Comparison of ENCODE assay signal across 11 cellular contexts in genomic region chr6:52919511-52919910, GRCh38. TPM values are rescaled to one million over a fixed set of nuclear protein-coding genes. Genes with fewer than 3 reads are reported as not detected.
DNase-seq lines count a peak whose midpoint lies in the region; ATAC-seq and TF ChIP-seq lines count a peak whose summit lies in the region.
"Not testable (repeated sequence)": the region's sequence is repeated elsewhere in the genome, so short reads cannot be mapped to it uniquely, and the experiment has no call there.
"Had no signal": no experiment of that assay in that cellular context is flagged by ENCODE, and none has a peak within 500 bp of the region (broad histone marks: within the 10 kb centered on the region; RNA-seq: fewer than 3 reads in every experiment).

No MANE protein-coding gene starts in this region.

- TF ChIP-seq RAD21 in liver (IDR thresholded peaks at IDR 0.05): peak in 1 of 2 donors; percentile 5

- H3K36me3 Mint-ChIP-seq in Caco-2 (ENCODE audit: insufficient read depth, unreplicated experiment); endothelial cell (ENCODE audit: low read depth, unreplicated experiment): not testable (repeated sequence)

- ATAC-seq in foreskin keratinocyte: peak; percentile 20

- not testable (repeated sequence) for H3K9ac ChIP-seq in liver (ENCODE audit: low read depth in 1 of 2, low read length in 2 of 2)

- peak overlapping the region; percentile 23 for H3K27ac Mint-ChIP-seq in Caco-2 (ENCODE audit: unreplicated experiment)
- peak overlapping the region; percentile 77 for H3K27ac Mint-ChIP-seq in endothelial cell (ENCODE audit: unreplicated experiment)

- peaks cover 44% of the 10 kb centered on the region for H3K4me1 Mint-ChIP-seq in Caco-2 (ENCODE audit: low read depth, unreplicated experiment)
- peaks cover 29% of the 10 kb centered on the region for H3K4me1 Mint-ChIP-seq in endothelial cell (ENCODE audit: unreplicated experiment)

- H3K36me3 ChIP-seq in Caco-2 (ENCODE audit: control insufficient read depth, insufficient read depth, low read length); liver (ENCODE audit: control insufficient read depth in 4 of 4, insufficient read depth in 3 of 4, low read depth in 1 of 4, low read length in 3 of 4): not testable (repeated sequence)

- not testable (repeated sequence) for H3K27me3 Mint-ChIP-seq in Caco-2 (ENCODE audit: insufficient read depth, unreplicated experiment); endothelial cell (ENCODE audit: unreplicated experiment)

- DNase-seq in Caco-2: peak in 1 of 2 experiments; percentile 55
- DNase-seq in MV-4-11 (lab: John Stamatoyannopoulos, UW): peak; percentile 39
- peak; percentile 52 for DNase-seq in amniotic epithelial cell (ENCODE audit: low read depth)
- DNase-seq in endothelial cell (ENCODE audit: low spot score): not testable (repeated sequence)
- DNase-seq in fibroblast of mammary gland (ENCODE audit: low read depth): peak; percentile 22
- DNase-seq in foreskin keratinocyte: peak; percentile 71 to 85
- DNase-seq in renal cortical epithelial cell (ENCODE audit: low read depth): peak; percentile 69

- H3K4me3 Mint-ChIP-seq in Caco-2 (ENCODE audit: unreplicated experiment); endothelial cell (ENCODE audit: unreplicated experiment): not testable (repeated sequence)

- POLR2A ChIA-PET in Caco-2 (lab: Charles Lee): interaction anchor here (0.6 kb wide), 1 partner anchor 169 kb away, joined by 4 read pairs; no protein-coding TSS in a partner anchor

- TF ChIP-seq CTCF in Caco-2 (IDR thresholded peaks at IDR 0.05; ENCODE audit: insufficient read depth in 1 of 2, low read depth in 1 of 2, low read length in 1 of 2, severe bottlenecking in 1 of 2, unreplicated experiment in 1 of 2); endothelial cell (IDR thresholded peaks at IDR 0.05; ENCODE audit: unreplicated experiment); fibroblast of mammary gland (conservative IDR thresholded peaks at IDR 0.05; ENCODE audit: control insufficient read depth, insufficient read depth, low read depth, low read length); foreskin keratinocyte (conservative IDR thresholded peaks at IDR 0.05); liver (IDR thresholded peaks at IDR 0.05; ENCODE audit: low read depth, low read length, missing input control): not testable (repeated sequence)

- H3K4me3 ChIP-seq in Caco-2 (ENCODE audit: low read depth, low read length); fibroblast of mammary gland (ENCODE audit: control insufficient read depth, low read depth, low read length); liver (ENCODE audit: low read depth in 1 of 3, low read length in 3 of 3): not testable (repeated sequence)

- WGBS in liver: 23% methylated on average over 1 of the region's 1 CpG

- not testable (repeated sequence) for BruUV-seq in Caco-2 (replicated peaks; lab: Mats Ljungman, UMichigan)

- H3K4me1 ChIP-seq in Caco-2 (peaks cover 44% of the 10 kb centered on the region), liver (ENCODE audit: control insufficient read depth in 4 of 4, insufficient read depth in 4 of 4, low read length in 3 of 4) (peaks cover 0 to 17% (median 13%) of the 10 kb centered on the region in 4 donors)
- not testable (repeated sequence) for H3K4me1 ChIP-seq in foreskin keratinocyte

- intact Hi-C loops in Caco-2 (cut with micrococcal nuclease; ENCODE audit: unreplicated experiment): loop anchor here (1.0 to 2.0 kb wide), 3 partner anchors 37 to 76 kb away; partner anchors contain the start of gene GSTA4

- CTCF ChIA-PET in Caco-2 (lab: Charles Lee): not testable (repeated sequence)

- H3K27me3 ChIP-seq in Caco-2 (replicated peaks; ENCODE audit: control insufficient read depth, insufficient read depth, low read length); foreskin keratinocyte; liver (ENCODE audit: control insufficient read depth in 4 of 4, insufficient read depth in 4 of 4, low read length in 3 of 4): not testable (repeated sequence)

- H3K9me3 ChIP-seq in Caco-2; liver (ENCODE audit: control insufficient read depth in 4 of 4, low read length in 3 of 4): not testable (repeated sequence)

- H3K9me3 Mint-ChIP-seq in Caco-2 (ENCODE audit: unreplicated experiment); endothelial cell (ENCODE audit: unreplicated experiment): not testable (repeated sequence)

- H3K27ac ChIP-seq in foreskin keratinocyte: not testable (repeated sequence)
- H3K27ac ChIP-seq in liver (ENCODE audit: low read depth in 1 of 2, low read length in 2 of 2): peak overlapping the region; percentile 72 to 78

TF ChIP-seq in liver, 16 proteins besides CTCF, POLR2A, EP300 and RAD21:
- peak in 1 of 2 donors; percentile 21 for TF ChIP-seq RXRA (IDR thresholded peaks at IDR 0.05)
- peak; percentile 26 to 38 for TF ChIP-seq HNF4A (conservative IDR thresholded peaks at IDR 0.05)

RNA-seq across cellular contexts. Expression of gene GSTA3, which starts 10.0 kb away (rescaled TPM):
- total RNA-seq in Caco-2 (2022): not detected in 2 replicates
- total RNA-seq in endothelial cell (ENCODE audit: unreplicated experiment): not detected
- total RNA-seq in foreskin keratinocyte: not detected in 2 replicates
- polyA plus RNA-seq in foreskin keratinocyte: not detected in 2 replicates
- total RNA-seq in liver: not detected
- polyA plus RNA-seq in liver: not detected
- not detected in 2 replicates for total RNA-seq in renal cortical epithelial cell
- total RNA-seq: A673; CD4-positive, CD25-positive, alpha-beta regulatory T cell had no signal
- polyA plus RNA-seq: BJ; CD4-positive, CD25-positive, alpha-beta regulatory T cell had no signal
